In genomic region chr9:133583586-133583985, GRCh38 we compare ENCODE assay signal across 18 cellular contexts. TPM values are rescaled to one million over a fixed set of nuclear protein-coding genes. Genes with fewer than 3 reads are reported as not detected.
DNase-seq lines count a peak whose midpoint lies in the region; ATAC-seq and TF ChIP-seq lines count a peak whose summit lies in the region.
"Had no signal": no experiment of that assay in that cellular context is flagged by ENCODE, and none has a peak within 500 bp of the region (broad histone marks: within the 10 kb centered on the region; RNA-seq: fewer than 3 reads in every experiment).

No MANE protein-coding gene starts in this region.

- H3K36me3 Mint-ChIP-seq in neural progenitor cell, result peaks cover 3% of the 10 kb centered on the region

- H3K4me1 ChIP-seq in heart right ventricle (peaks cover 4 to 55% (median 33%) of the 10 kb centered on the region in 9 donors), neural progenitor cell (peaks cover 34% of the 10 kb centered on the region)

- no peaks in the 10 kb centered on the region for H3K79me2 ChIP-seq in neural progenitor cell (ENCODE audit: low read depth)

- H3K27me3 ChIP-seq in heart right ventricle, result peaks cover 0 to 60% (median 39%) of the 10 kb centered on the region in 7 donors
- H3K27me3 ChIP-seq in neural progenitor cell, result no peaks in the 10 kb centered on the region

- peak overlapping the region; percentile 46 for H3K4me3 Mint-ChIP-seq in neural progenitor cell
- H3K4me3 Mint-ChIP-seq: activated CD4-positive, alpha-beta T cell treated with anti-CD3 and anti-CD28 coated beads, Interleukin-2, amount 10 ng/mL, durations not matched to agents 24 days and 14 days had no signal

- H3K9me3 Mint-ChIP-seq in neural progenitor cell, result peaks cover 10% of the 10 kb centered on the region

- no peak overlapping the region for H3K4me2 ChIP-seq in neural progenitor cell

- H3K36me3 ChIP-seq in heart right ventricle (no peaks in the 10 kb centered on the region), neural progenitor cell (no peaks in the 10 kb centered on the region)
- H3K36me3 ChIP-seq: gastroesophageal sphincter, suprapubic skin had no signal

- TF ChIP-seq CTCF in heart right ventricle (IDR thresholded peaks at IDR 0.05) (peak in 6 of 9 donors; percentile 5 to 45 (median 27)), neural progenitor cell (IDR thresholded peaks at IDR 0.05) (no peak)

- intact Hi-C loops in heart right ventricle (cut with DNase I), result loop anchor here in 3 of 10 donors (5.0 to 10.0 kb wide), 2 partner anchors 51 to 131 kb away; partner anchors contain the start of gene ADAMTSL2 (in 2 of the 3)

- 58 to 65% methylated on average over 21 to 23 of the region's 23 CpGs for WGBS in heart right ventricle, 2 donors

- no peak overlapping the region for H2AFZ ChIP-seq in neural progenitor cell (replicated peaks)

- H3K27me3 Mint-ChIP-seq in neural progenitor cell (ENCODE audit: insufficient read depth, low read depth), result peaks cover 17% of the 10 kb centered on the region

- no peak overlapping the region for H3K4me3 ChIP-seq in heart right ventricle
- H3K4me3 ChIP-seq in neural progenitor cell, result no peak overlapping the region
- H3K4me3 ChIP-seq: gastroesophageal sphincter, suprapubic skin had no signal

- H4K20me1 ChIP-seq in neural progenitor cell (ENCODE audit: low read depth), result no peaks in the 10 kb centered on the region

- DNase-seq in DMS79 (lab: John Stamatoyannopoulos, UW), result peak; percentile 45
- peak; percentile 69 for DNase-seq in NCI-H510A (lab: John Stamatoyannopoulos, UW)
- DNase-seq in heart right ventricle, result peak; percentile 68 to 87
- no peak for DNase-seq in neural progenitor cell (ENCODE audit: low spot score)
- no peak for DNase-seq in NCI-H2107 treated with DMSO at 0.1 percent for 48 hours (lab: John Stamatoyannopoulos, UW; ENCODE audit: unreplicated experiment)
- no peak for DNase-seq in NCI-H526 treated with DMSO at 0.1 percent for 48 hours (lab: John Stamatoyannopoulos, UW)
- DNase-seq in NCI-H2227 (lab: John Stamatoyannopoulos, UW; ENCODE audit: unreplicated experiment), result no peak
- DNase-seq: activated CD4-positive, alpha-beta T cell treated with anti-CD3 and anti-CD28 coated beads, Interleukin-2, amount 10 ng/mL, durations not matched to agents 24 days and 14 days; central memory CD4-positive, alpha-beta T cell; erythroblast; NCI-H1436; NCI-H226; retina; SW 1271 had no signal

- H3K9me3 ChIP-seq in heart right ventricle (no peaks in the 10 kb centered on the region), neural progenitor cell (ENCODE audit: low read depth) (no peaks in the 10 kb centered on the region)
- H3K9me3 ChIP-seq: gastroesophageal sphincter, suprapubic skin had no signal

- no peak overlapping the region for H3K9ac ChIP-seq in neural progenitor cell

- H3K4me1 Mint-ChIP-seq in neural progenitor cell, result peaks cover 52% of the 10 kb centered on the region
- H3K4me1 Mint-ChIP-seq: activated CD4-positive, alpha-beta T cell treated with anti-CD3 and anti-CD28 coated beads, Interleukin-2, amount 10 ng/mL, durations not matched to agents 24 days and 14 days had no signal

- H3K27ac ChIP-seq in heart right ventricle (peak overlapping the region in 4 of 10 donors; percentile 7 to 58 (median 24)), neural progenitor cell (no peak overlapping the region)
- H3K27ac ChIP-seq: gastroesophageal sphincter, RWPE1, suprapubic skin had no signal

- H3F3A ChIP-seq in neural progenitor cell (ENCODE audit: low read depth), result peaks cover 8% of the 10 kb centered on the region

- peak; percentile 69 to 95 (median 86) for ATAC-seq in heart right ventricle
- ATAC-seq: gastroesophageal sphincter had no signal

- no peak overlapping the region for H3K27ac Mint-ChIP-seq in neural progenitor cell
- H3K27ac Mint-ChIP-seq: activated CD4-positive, alpha-beta T cell treated with anti-CD3 and anti-CD28 coated beads, Interleukin-2, amount 10 ng/mL, durations not matched to agents 24 days and 14 days had no signal

RNA-seq across cellular contexts. Expression of gene FAM163B, which starts 25.6 kb away (rescaled TPM):
- total RNA-seq in heart right ventricle (not detected), neural progenitor cell (ENCODE audit: low replicate concordance) (0.31 TPM in 1 of 2 replicates, not detected in the other)
- polyA plus RNA-seq in heart right ventricle, result under 1 TPM in 1 of 2 donors, not detected in 1; 0.19 TPM
- total RNA-seq: activated CD4-positive, alpha-beta T cell treated with anti-CD3 and anti-CD28 coated beads, Interleukin-2, amount 10 ng/mL, durations not matched to agents 24 days and 14 days; Daoy; gastroesophageal sphincter; suprapubic skin had no signal

RNA-seq across cellular contexts. Expression of gene ADAMTSL2, which starts 49.1 kb away (rescaled TPM):
- 1 to 10 TPM; 2.0 to 9.1 (median 4.3) TPM for total RNA-seq in heart right ventricle
- 1 to 10 TPM; 4.9 to 7.5 TPM for polyA plus RNA-seq in heart right ventricle
- 0.30 and 0.99 TPM in 2 replicates for total RNA-seq in neural progenitor cell (ENCODE audit: low replicate concordance)
- total RNA-seq: activated CD4-positive, alpha-beta T cell treated with anti-CD3 and anti-CD28 coated beads, Interleukin-2, amount 10 ng/mL, durations not matched to agents 24 days and 14 days; Daoy had no signal

RNA-seq across cellular contexts. Expression of gene DBH, which starts 52.6 kb away (rescaled TPM):
- total RNA-seq in heart right ventricle (under 1 TPM in 1 of 10 donors, not detected in 9; 0.09 TPM), neural progenitor cell (ENCODE audit: low replicate concordance) (not detected in 2 replicates)
- polyA plus RNA-seq in heart right ventricle, result under 1 TPM in 1 of 2 donors, not detected in 1; 0.01 TPM
- total RNA-seq: activated CD4-positive, alpha-beta T cell treated with anti-CD3 and anti-CD28 coated beads, Interleukin-2, amount 10 ng/mL, durations not matched to agents 24 days and 14 days; Daoy; gastroesophageal sphincter; suprapubic skin had no signal

RNA-seq across cellular contexts. Expression of gene MYMK, which starts 58.8 kb away (rescaled TPM):
- not detected for total RNA-seq in heart right ventricle
- polyA plus RNA-seq in heart right ventricle, result not detected
- total RNA-seq in neural progenitor cell (ENCODE audit: low replicate concordance), result not detected in 2 replicates
- total RNA-seq: activated CD4-positive, alpha-beta T cell treated with anti-CD3 and anti-CD28 coated beads, Interleukin-2, amount 10 ng/mL, durations not matched to agents 24 days and 14 days; Daoy; gastroesophageal sphincter; suprapubic skin had no signal

Comparison
In these comparisons a context has a peak if more than half of its experiments do, and no peak if none do; other contexts are left out.
1. DNase-seq: peak in DMS79 (single experiment), NCI-H510A (single experiment) and heart right ventricle (2 of 2); none in neural progenitor cell (single experiment), NCI-H2107 treated with DMSO at 0.1 percent for 48 hours (single experiment), NCI-H526 treated with DMSO at 0.1 percent for 48 hours (single experiment) and NCI-H2227 (single experiment).